ENCODE assay signal across 4 cellular contexts in the genomic region with DNA sequence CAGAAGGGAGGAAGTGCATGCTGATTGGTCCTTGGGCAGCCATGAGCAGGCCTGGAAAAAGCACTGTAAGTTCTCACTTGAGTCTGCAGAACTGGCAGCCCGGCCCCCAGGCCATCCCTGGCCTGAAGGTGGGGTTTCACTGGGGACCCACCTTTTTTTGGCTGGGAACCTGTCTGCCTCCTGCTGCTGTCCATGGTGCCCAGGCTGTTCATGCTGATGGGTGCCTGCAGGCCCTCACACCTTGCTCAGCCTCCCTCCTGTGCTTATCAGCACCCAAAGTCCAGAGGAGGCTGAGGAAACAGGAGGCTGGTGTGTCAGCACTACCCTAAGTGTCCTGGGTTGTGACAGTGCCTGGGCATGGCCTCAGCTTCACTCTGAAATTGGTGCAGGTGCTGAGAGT.
TF ChIP-seq lines count a peak whose summit lies in the region.

No MANE protein-coding gene starts in this region.

TF ChIP-seq in SK-N-SH, 30 proteins besides CTCF, POLR2A, EP300 and RAD21:
- TF ChIP-seq, protein P1, sequence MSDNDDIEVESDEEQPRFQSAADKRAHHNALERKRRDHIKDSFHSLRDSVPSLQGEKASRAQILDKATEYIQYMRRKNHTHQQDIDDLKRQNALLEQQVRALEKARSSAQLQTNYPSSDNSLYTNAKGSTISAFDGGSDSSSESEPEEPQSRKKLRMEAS (IDR thresholded peaks at IDR 0.05; ENCODE audit: low read depth), result no peak
- TF ChIP-seq, protein P2, sequence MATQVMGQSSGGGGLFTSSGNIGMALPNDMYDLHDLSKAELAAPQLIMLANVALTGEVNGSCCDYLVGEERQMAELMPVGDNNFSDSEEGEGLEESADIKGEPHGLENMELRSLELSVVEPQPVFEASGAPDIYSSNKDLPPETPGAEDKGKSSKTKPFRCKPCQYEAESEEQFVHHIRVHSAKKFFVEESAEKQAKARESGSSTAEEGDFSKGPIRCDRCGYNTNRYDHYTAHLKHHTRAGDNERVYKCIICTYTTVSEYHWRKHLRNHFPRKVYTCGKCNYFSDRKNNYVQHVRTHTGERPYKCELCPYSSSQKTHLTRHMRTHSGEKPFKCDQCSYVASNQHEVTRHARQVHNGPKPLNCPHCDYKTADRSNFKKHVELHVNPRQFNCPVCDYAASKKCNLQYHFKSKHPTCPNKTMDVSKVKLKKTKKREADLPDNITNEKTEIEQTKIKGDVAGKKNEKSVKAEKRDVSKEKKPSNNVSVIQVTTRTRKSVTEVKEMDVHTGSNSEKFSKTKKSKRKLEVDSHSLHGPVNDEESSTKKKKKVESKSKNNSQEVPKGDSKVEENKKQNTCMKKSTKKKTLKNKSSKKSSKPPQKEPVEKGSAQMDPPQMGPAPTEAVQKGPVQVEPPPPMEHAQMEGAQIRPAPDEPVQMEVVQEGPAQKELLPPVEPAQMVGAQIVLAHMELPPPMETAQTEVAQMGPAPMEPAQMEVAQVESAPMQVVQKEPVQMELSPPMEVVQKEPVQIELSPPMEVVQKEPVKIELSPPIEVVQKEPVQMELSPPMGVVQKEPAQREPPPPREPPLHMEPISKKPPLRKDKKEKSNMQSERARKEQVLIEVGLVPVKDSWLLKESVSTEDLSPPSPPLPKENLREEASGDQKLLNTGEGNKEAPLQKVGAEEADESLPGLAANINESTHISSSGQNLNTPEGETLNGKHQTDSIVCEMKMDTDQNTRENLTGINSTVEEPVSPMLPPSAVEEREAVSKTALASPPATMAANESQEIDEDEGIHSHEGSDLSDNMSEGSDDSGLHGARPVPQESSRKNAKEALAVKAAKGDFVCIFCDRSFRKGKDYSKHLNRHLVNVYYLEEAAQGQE (IDR thresholded peaks at IDR 0.05; ENCODE audit: low read depth, low read length), result peak; percentile 77; the same call in 1 of the 2 replicates
TF ChIP-seq in SK-N-SH: peak in this region for 1.

TF ChIP-seq in SK-N-SH treated with all-trans-retinoic acid at 6 μM for 48 hours, 23 proteins besides CTCF, POLR2A, EP300 and RAD21:
- TF ChIP-seq ISL1 (CRISPR knock-in tag; IDR thresholded peaks at IDR 0.05), result no peak
- TF ChIP-seq ZNF70 (CRISPR knock-in tag; IDR thresholded peaks at IDR 0.05), result no peak
- TF ChIP-seq ZNF8 (CRISPR knock-in tag; IDR thresholded peaks at IDR 0.05), result no peak
- no peak for TF ChIP-seq CSDC2 (CRISPR knock-in tag; IDR thresholded peaks at IDR 0.05)
- TF ChIP-seq ARNTL (CRISPR knock-in tag; IDR thresholded peaks at IDR 0.05; ENCODE audit: borderline replicate concordance, low read depth), result no peak
- TF ChIP-seq, protein P3, sequence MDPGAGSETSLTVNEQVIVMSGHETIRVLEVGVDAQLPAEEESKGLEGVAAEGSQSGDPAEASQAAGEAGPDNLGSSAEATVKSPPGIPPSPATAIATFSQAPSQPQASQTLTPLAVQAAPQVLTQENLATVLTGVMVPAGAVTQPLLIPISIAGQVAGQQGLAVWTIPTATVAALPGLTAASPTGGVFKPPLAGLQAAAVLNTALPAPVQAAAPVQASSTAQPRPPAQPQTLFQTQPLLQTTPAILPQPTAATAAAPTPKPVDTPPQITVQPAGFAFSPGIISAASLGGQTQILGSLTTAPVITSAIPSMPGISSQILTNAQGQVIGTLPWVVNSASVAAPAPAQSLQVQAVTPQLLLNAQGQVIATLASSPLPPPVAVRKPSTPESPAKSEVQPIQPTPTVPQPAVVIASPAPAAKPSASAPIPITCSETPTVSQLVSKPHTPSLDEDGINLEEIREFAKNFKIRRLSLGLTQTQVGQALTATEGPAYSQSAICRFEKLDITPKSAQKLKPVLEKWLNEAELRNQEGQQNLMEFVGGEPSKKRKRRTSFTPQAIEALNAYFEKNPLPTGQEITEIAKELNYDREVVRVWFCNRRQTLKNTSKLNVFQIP (CRISPR knock-in tag; IDR thresholded peaks at IDR 0.05; ENCODE audit: borderline replicate concordance, low read depth), result no peak
- TF ChIP-seq, protein P4, sequence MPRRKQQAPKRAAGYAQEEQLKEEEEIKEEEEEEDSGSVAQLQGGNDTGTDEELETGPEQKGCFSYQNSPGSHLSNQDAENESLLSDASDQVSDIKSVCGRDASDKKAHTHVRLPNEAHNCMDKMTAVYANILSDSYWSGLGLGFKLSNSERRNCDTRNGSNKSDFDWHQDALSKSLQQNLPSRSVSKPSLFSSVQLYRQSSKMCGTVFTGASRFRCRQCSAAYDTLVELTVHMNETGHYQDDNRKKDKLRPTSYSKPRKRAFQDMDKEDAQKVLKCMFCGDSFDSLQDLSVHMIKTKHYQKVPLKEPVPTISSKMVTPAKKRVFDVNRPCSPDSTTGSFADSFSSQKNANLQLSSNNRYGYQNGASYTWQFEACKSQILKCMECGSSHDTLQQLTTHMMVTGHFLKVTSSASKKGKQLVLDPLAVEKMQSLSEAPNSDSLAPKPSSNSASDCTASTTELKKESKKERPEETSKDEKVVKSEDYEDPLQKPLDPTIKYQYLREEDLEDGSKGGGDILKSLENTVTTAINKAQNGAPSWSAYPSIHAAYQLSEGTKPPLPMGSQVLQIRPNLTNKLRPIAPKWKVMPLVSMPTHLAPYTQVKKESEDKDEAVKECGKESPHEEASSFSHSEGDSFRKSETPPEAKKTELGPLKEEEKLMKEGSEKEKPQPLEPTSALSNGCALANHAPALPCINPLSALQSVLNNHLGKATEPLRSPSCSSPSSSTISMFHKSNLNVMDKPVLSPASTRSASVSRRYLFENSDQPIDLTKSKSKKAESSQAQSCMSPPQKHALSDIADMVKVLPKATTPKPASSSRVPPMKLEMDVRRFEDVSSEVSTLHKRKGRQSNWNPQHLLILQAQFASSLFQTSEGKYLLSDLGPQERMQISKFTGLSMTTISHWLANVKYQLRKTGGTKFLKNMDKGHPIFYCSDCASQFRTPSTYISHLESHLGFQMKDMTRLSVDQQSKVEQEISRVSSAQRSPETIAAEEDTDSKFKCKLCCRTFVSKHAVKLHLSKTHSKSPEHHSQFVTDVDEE (CRISPR knock-in tag; IDR thresholded peaks at IDR 0.05), result no peak
- TF ChIP-seq ZNF565 (CRISPR knock-in tag; conservative IDR thresholded peaks at IDR 0.05; ENCODE audit: low read depth), result no peak
- no peak for TF ChIP-seq GLIS3 (CRISPR knock-in tag; IDR thresholded peaks at IDR 0.05)

TF ChIP-seq in IMR-90, 13 proteins besides CTCF, POLR2A, EP300 and RAD21:
- TF ChIP-seq RCOR1 (IDR thresholded peaks at IDR 0.05; ENCODE audit: insufficient replicate concordance, low read length), result no peak
- TF ChIP-seq FOS (IDR thresholded peaks at IDR 0.05; ENCODE audit: low read depth, low read length), result no peak

TF ChIP-seq in K562, 482 proteins besides CTCF, POLR2A, EP300 and RAD21:
- no peak for TF ChIP-seq YBX1 (IDR thresholded peaks at IDR 0.05)
- TF ChIP-seq, protein P5, sequence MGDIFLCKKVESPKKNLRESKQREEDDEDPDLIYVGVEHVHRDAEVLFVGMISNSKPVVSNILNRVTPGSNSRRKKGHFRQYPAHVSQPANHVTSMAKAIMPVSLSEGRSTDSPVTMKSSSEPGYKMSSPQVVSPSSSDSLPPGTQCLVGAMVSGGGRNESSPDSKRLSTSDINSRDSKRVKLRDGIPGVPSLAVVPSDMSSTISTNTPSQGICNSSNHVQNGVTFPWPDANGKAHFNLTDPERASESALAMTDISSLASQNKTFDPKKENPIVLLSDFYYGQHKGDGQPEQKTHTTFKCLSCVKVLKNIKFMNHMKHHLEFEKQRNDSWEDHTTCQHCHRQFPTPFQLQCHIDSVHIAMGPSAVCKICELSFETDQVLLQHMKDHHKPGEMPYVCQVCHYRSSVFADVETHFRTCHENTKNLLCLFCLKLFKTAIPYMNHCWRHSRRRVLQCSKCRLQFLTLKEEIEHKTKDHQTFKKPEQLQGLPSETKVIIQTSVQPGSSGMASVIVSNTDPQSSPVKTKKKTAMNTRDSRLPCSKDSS (IDR thresholded peaks at IDR 0.05; ENCODE audit: low read depth, partially characterized antibody), result peak; percentile 24
